Comparison of ENCODE assay signal across 14 cellular contexts in genomic region chr3:53256704-53257055, GRCh38. TPM values are rescaled to one million over a fixed set of nuclear protein-coding genes. Genes with fewer than 3 reads are reported as not detected.
DNase-seq lines count a peak whose midpoint lies in the region; ATAC-seq and TF ChIP-seq lines count a peak whose summit lies in the region.
"Had no signal": no experiment of that assay in that cellular context is flagged by ENCODE, and none has a peak within 500 bp of the region (broad histone marks: within the 10 kb centered on the region; RNA-seq: fewer than 3 reads in every experiment).

No MANE protein-coding gene starts in this region.

- no peaks in the 10 kb centered on the region for H3K9me3 Mint-ChIP-seq in effector memory CD8-positive, alpha-beta T cell
- H3K9me3 Mint-ChIP-seq: activated CD4-positive, alpha-beta memory T cell treated with anti-CD3 and anti-CD28 coated beads for 36 hours had no signal

- no peak overlapping the region for H2BK120ac ChIP-seq in neuronal stem cell (ENCODE audit: low read depth, low read length)

- H3K18ac ChIP-seq in neuronal stem cell (ENCODE audit: low read length), result peak overlapping the region; percentile 42

- H3K9ac ChIP-seq in NT2/D1 (ENCODE audit: insufficient read length, low read depth) (peak overlapping the region; percentile 53), neuronal stem cell (ENCODE audit: low read depth, low read length, poor library complexity) (no peak overlapping the region)

- H3K4me3 ChIP-seq in NT2/D1 (ENCODE audit: insufficient read length, low read depth) (no peak overlapping the region), neuronal stem cell (ENCODE audit: low read length in 2 of 2) (no peak overlapping the region)

- H3K4me1 Mint-ChIP-seq in effector memory CD8-positive, alpha-beta T cell (ENCODE audit: low read depth in 2 of 2), result peaks cover 23 to 29% of the 10 kb centered on the region in 2 donors

- H3K4me1 ChIP-seq in NT2/D1 (ENCODE audit: insufficient read depth, insufficient read length) (peaks cover 33% of the 10 kb centered on the region), neuronal stem cell (ENCODE audit: control insufficient read depth in 2 of 2, insufficient read depth in 1 of 2, low read depth in 1 of 2, low read length in 2 of 2) (peaks cover 24 to 26% of the 10 kb centered on the region in 2 donors)

- no peak overlapping the region for H2AFZ ChIP-seq in neuronal stem cell (ENCODE audit: low read length)

- no peak for ATAC-seq in effector memory CD8-positive, alpha-beta T cell (replicated peaks)
- ATAC-seq in omental fat pad (ENCODE audit: low FRiP score), result no peak

- no peak overlapping the region for H3K4me2 ChIP-seq in neuronal stem cell (ENCODE audit: insufficient read depth, low read length, poor library complexity, severe bottlenecking)

- H2AK5ac ChIP-seq in neuronal stem cell (ENCODE audit: low read depth, low read length), result no peak overlapping the region

- H2BK12ac ChIP-seq in neuronal stem cell (ENCODE audit: low read length), result no peak overlapping the region

- no peak overlapping the region for H3K27ac Mint-ChIP-seq in effector memory CD8-positive, alpha-beta T cell
- H3K27ac Mint-ChIP-seq: activated CD4-positive, alpha-beta memory T cell treated with anti-CD3 and anti-CD28 coated beads for 36 hours had no signal

- peak overlapping the region; percentile 89 to 92 for H3K4me3 Mint-ChIP-seq in effector memory CD8-positive, alpha-beta T cell

- DNase-seq in NCI-H82 (lab: John Stamatoyannopoulos, UW) (peak; percentile 48), NCI-H82 treated with DMSO at 0.1 percent for 48 hours (lab: John Stamatoyannopoulos, UW; ENCODE audit: unreplicated experiment) (no peak), NT2/D1 (ENCODE audit: low read depth, low spot score) (no peak), neuronal stem cell (ENCODE audit: low spot score) (no peak), activated gamma-delta T cell (lab: John Stamatoyannopoulos, UW) (no peak), omental fat pad (ENCODE audit: low spot score) (no peak), HUDEP-2 (lab: John Stamatoyannopoulos, UW; ENCODE audit: unreplicated experiment in 76 of 76) (no peak)
- no peak for DNase-seq in effector memory CD8-positive, alpha-beta T cell
- DNase-seq: activated effector memory CD4-positive, alpha-beta T cell treated with Interleukin-2 at 50 U/mL for 16 hours; dermis blood vessel endothelial cell had no signal

- H3K27me3 Mint-ChIP-seq in effector memory CD8-positive, alpha-beta T cell, result no peaks in the 10 kb centered on the region
- H3K27me3 Mint-ChIP-seq: activated CD4-positive, alpha-beta memory T cell treated with anti-CD3 and anti-CD28 coated beads for 36 hours had no signal

- WGBS in neuronal stem cell (ENCODE audit: extremely low coverage in 2 of 2, insufficient read length in 2 of 2, insufficient replicate concordance in 1 of 2), 2 donors, result no CpG with 5 or more reads among the region's 5 CpGs

- H4K8ac ChIP-seq in neuronal stem cell (ENCODE audit: low read depth, low read length), result no peak overlapping the region

- H3K27ac ChIP-seq in neuronal stem cell (replicated peaks; ENCODE audit: low read length), result no peak overlapping the region
- H3K27ac ChIP-seq: SK-N-MC had no signal

- H2BK5ac ChIP-seq in neuronal stem cell (ENCODE audit: low read length), result no peak overlapping the region

- H4K91ac ChIP-seq in neuronal stem cell (ENCODE audit: low read depth, low read length, poor library complexity), result peak overlapping the region; percentile 61

- H3K27me3 ChIP-seq in NT2/D1 (ENCODE audit: insufficient read depth, insufficient read length) (no peaks in the 10 kb centered on the region), neuronal stem cell (ENCODE audit: control insufficient read depth in 3 of 3, insufficient read depth in 3 of 3, low read depth in 1 of 3, low read length in 3 of 3) (no peaks in the 10 kb centered on the region)
- H3K27me3 ChIP-seq: BLaER1 treated with 17β-estradiol and CSF1 and Interleukin-3, amounts not matched to agents 10 nM and 100 nM; upper lobe of left lung had no signal

- TF ChIP-seq CTCF in omental fat pad (IDR thresholded peaks at IDR 0.05), result no peak

- H3K4ac ChIP-seq in neuronal stem cell (ENCODE audit: low read length), result no peak overlapping the region

- no peak overlapping the region for H3K23ac ChIP-seq in neuronal stem cell (ENCODE audit: low read depth, low read length, poor library complexity)

- H2BK15ac ChIP-seq in neuronal stem cell (ENCODE audit: low read length), result no peak overlapping the region

- no peaks in the 10 kb centered on the region for H3K9me3 ChIP-seq in NT2/D1 (ENCODE audit: insufficient read depth, low read length)
- no peaks in the 10 kb centered on the region for H3K9me3 ChIP-seq in neuronal stem cell (replicated peaks in 1 of 2; ENCODE audit: control insufficient read depth in 2 of 2, insufficient read depth in 1 of 2, low read depth in 1 of 2, low read length in 2 of 2)
- H3K9me3 ChIP-seq: BLaER1 treated with 17β-estradiol and CSF1 and Interleukin-3, amounts not matched to agents 10 nM and 100 nM; upper lobe of left lung had no signal

- H3K36me3 Mint-ChIP-seq in effector memory CD8-positive, alpha-beta T cell (ENCODE audit: insufficient read depth), result peaks cover 2% of the 10 kb centered on the region

- H3K36me3 ChIP-seq in NT2/D1 (ENCODE audit: insufficient read depth, insufficient read length, low read length), result peaks cover 29% of the 10 kb centered on the region
- H3K36me3 ChIP-seq in neuronal stem cell (replicated peaks in 1 of 2; ENCODE audit: control insufficient read depth in 2 of 2, insufficient read depth in 2 of 2, low read length in 2 of 2), result peaks cover 2 to 27% of the 10 kb centered on the region in 2 donors
- H3K36me3 ChIP-seq: upper lobe of left lung had no signal

- no peak overlapping the region for H3K14ac ChIP-seq in neuronal stem cell (ENCODE audit: low read length)

- H3K79me1 ChIP-seq in neuronal stem cell (ENCODE audit: low read depth, low read length), result peaks cover 2% of the 10 kb centered on the region

RNA-seq across cellular contexts. Expression of gene TKT, which starts 0.9 kb away (rescaled TPM):
- polyA plus RNA-seq in neuronal stem cell (2013, experiment 1 of 2), result 423 TPM
- polyA plus RNA-seq in neuronal stem cell (2013, experiment 2 of 2), result 428 TPM
- total RNA-seq in omental fat pad, result 100 to 1,000 TPM; 187 to 325 (median 254) TPM
